Comparison of ENCODE assay signal across 15 cellular contexts in the genomic region with DNA sequence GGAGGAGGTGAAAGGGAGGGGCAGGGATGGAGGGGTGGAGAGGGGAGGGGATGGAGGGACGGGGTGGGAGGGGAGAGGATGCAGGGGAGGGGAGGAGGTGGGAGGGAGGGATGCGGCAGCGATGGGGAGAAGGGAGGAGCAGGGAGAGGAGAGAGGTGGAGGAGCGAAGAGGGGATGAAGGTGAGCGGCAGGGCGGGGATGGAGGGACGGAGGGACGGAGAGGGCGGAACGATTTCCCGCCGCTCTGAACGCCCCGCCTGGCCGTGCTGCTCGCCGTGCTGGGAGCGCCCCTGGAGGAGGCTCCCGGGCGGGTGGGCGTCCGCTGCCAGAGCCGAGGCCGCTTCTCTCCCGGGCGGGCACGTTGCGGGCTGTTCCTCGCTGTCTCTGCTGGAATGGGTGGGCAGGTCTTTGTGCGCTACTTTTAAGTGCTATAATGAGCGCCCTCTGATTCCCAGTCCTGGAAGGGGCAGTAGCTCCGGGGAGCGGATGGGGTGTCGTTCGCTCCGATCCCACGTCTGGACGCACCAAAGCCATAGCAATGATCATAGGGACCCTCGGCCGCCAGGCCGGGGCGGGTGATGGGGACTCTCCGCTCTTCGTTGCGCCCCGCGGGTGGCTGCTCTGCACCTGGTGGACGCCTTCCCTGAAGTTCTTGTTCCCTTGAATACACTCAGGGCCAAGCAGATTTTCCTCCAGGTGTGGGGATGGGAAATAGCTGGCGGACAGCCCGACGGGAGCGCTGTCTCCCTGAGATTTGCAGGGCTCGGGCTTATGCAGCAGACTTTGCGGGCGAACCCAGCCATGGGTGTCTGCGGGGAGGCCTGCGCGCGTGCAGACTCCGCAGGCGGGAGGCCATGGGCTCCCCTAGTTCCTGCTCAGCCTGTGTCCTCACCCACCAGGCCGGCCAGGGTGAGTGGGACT.
DNase-seq lines count a peak whose midpoint lies in the region; ATAC-seq and TF ChIP-seq lines count a peak whose summit lies in the region.
"Had no signal": no experiment of that assay in that cellular context is flagged by ENCODE, and none has a peak within 500 bp of the region (broad histone marks: within the 10 kb centered on the region; RNA-seq: fewer than 3 reads in every experiment).

No MANE protein-coding gene starts in this region.

- H3K9me3 ChIP-seq in upper lobe of left lung, result peaks cover 4 to 9% (median 6%) of the 10 kb centered on the region in 4 donors
- H3K9me3 ChIP-seq: colonic mucosa had no signal

- no peak for TF ChIP-seq POLR2A in upper lobe of left lung (IDR thresholded peaks at IDR 0.05)

- peaks cover 0 to 22% (median 7%) of the 10 kb centered on the region in 4 donors for H3K27me3 ChIP-seq in upper lobe of left lung

- TF ChIP-seq CTCF in natural killer cell (IDR thresholded peaks at IDR 0.05) (no peak), chondrocyte (IDR thresholded peaks at IDR 0.05) (peak; percentile 11), upper lobe of left lung (IDR thresholded peaks at IDR 0.05) (no peak)

- WGBS in upper lobe of left lung, 2 donors, result 5 to 7% methylated on average over 26 to 54 of the region's 62 CpGs

- no peak for TF ChIP-seq EP300 in upper lobe of left lung (IDR thresholded peaks at IDR 0.05)

- intact Hi-C loops in natural killer cell (cut with micrococcal nuclease), result no loop called here
- intact Hi-C loops in activated CD4-positive, alpha-beta T cell treated with anti-CD3 and anti-CD28 coated beads for 36 hours (cut with DNase I, micrococcal nuclease), result loop anchor here in 1 of 2 experiments (10.0 kb wide), 1 partner anchor 838 kb away; the partner anchor contains the start of gene HMX3

- H3K27me3 Mint-ChIP-seq in natural killer cell treated with Interleukin-12 subunit alpha and Interleukin-12 subunit beta and Interleukin-15 and Interleukin-18, amount 100 ng/mL, for 72 hours, result peaks cover 46 to 73% of the 10 kb centered on the region in 2 donors
- H3K27me3 Mint-ChIP-seq in natural killer cell (ENCODE audit: low read depth in 2 of 2) (peaks cover 60 to 81% of the 10 kb centered on the region in 2 donors), chondrocyte (ENCODE audit: low read depth) (peaks cover 64% of the 10 kb centered on the region)
- peaks cover 73% of the 10 kb centered on the region for H3K27me3 Mint-ChIP-seq in activated CD4-positive, alpha-beta T cell treated with anti-CD3 and anti-CD28 coated beads for 36 hours

- no peak overlapping the region for H3K27ac ChIP-seq in upper lobe of left lung
- H3K27ac ChIP-seq: colonic mucosa, tibial artery had no signal

- H3K27ac Mint-ChIP-seq in natural killer cell treated with Interleukin-12 subunit alpha and Interleukin-12 subunit beta and Interleukin-15 and Interleukin-18, amount 100 ng/mL, for 72 hours, result no peak overlapping the region
- no peak overlapping the region for H3K27ac Mint-ChIP-seq in natural killer cell
- H3K27ac Mint-ChIP-seq in chondrocyte (ENCODE audit: unreplicated experiment), result no peak overlapping the region
- no peak overlapping the region for H3K27ac Mint-ChIP-seq in activated CD4-positive, alpha-beta T cell treated with anti-CD3 and anti-CD28 coated beads for 36 hours
- H3K27ac Mint-ChIP-seq: activated CD4-positive, alpha-beta T cell treated with anti-CD3 and anti-CD28 coated beads, Interleukin-2, amount 10 ng/mL, durations not matched to agents 24 days and 14 days had no signal

- H3K36me3 Mint-ChIP-seq in natural killer cell treated with Interleukin-12 subunit alpha and Interleukin-12 subunit beta and Interleukin-15 and Interleukin-18, amount 100 ng/mL, for 72 hours, result no peaks in the 10 kb centered on the region
- no peaks in the 10 kb centered on the region for H3K36me3 Mint-ChIP-seq in natural killer cell
- peaks cover 11% of the 10 kb centered on the region for H3K36me3 Mint-ChIP-seq in chondrocyte (ENCODE audit: low read depth)
- peaks cover 2% of the 10 kb centered on the region for H3K36me3 Mint-ChIP-seq in activated CD4-positive, alpha-beta T cell treated with anti-CD3 and anti-CD28 coated beads for 36 hours (ENCODE audit: low read depth)

- ATAC-seq in natural killer cell treated with Interleukin-12 subunit alpha and Interleukin-12 subunit beta and Interleukin-15 and Interleukin-18, amount 100 ng/mL, for 72 hours, result no peak
- ATAC-seq in natural killer cell, result no peak
- ATAC-seq in upper lobe of left lung (ENCODE audit: low FRiP score in 2 of 2), result peak; percentile 23 to 25
- ATAC-seq in activated CD4-positive, alpha-beta T cell treated with anti-CD3 and anti-CD28 coated beads for 36 hours, result no peak

- POLR2A ChIA-PET in activated CD4-positive, alpha-beta T cell treated with anti-CD3 and anti-CD28 coated beads for 36 hours (lab: Charles Lee), result no interaction called here

- H3K36me3 ChIP-seq in upper lobe of left lung, result no peaks in the 10 kb centered on the region
- H3K36me3 ChIP-seq: colonic mucosa, tibial artery had no signal

- peaks cover 9% of the 10 kb centered on the region in 2 donors for H3K4me1 Mint-ChIP-seq in natural killer cell treated with Interleukin-12 subunit alpha and Interleukin-12 subunit beta and Interleukin-15 and Interleukin-18, amount 100 ng/mL, for 72 hours (ENCODE audit: low read depth in 2 of 2)
- H3K4me1 Mint-ChIP-seq in natural killer cell (no peaks in the 10 kb centered on the region), chondrocyte (ENCODE audit: low read depth) (peaks cover 8% of the 10 kb centered on the region)
- peaks cover 3% of the 10 kb centered on the region for H3K4me1 Mint-ChIP-seq in activated CD4-positive, alpha-beta T cell treated with anti-CD3 and anti-CD28 coated beads for 36 hours
- H3K4me1 Mint-ChIP-seq: activated CD4-positive, alpha-beta T cell treated with anti-CD3 and anti-CD28 coated beads, Interleukin-2, amount 10 ng/mL, durations not matched to agents 24 days and 14 days had no signal

- no peak overlapping the region for H3K4me3 ChIP-seq in upper lobe of left lung
- H3K4me3 ChIP-seq: colonic mucosa, tibial artery had no signal

- CTCF ChIA-PET in activated CD4-positive, alpha-beta T cell treated with anti-CD3 and anti-CD28 coated beads for 36 hours (lab: Charles Lee), result interaction anchor here (0.5 kb wide), 1 partner anchor 357 kb away, joined by 3 read pairs; no protein-coding TSS in a partner anchor

- peak; percentile 54 for DNase-seq in natural killer cell treated with Interleukin-12 subunit alpha and Interleukin-12 subunit beta and Interleukin-15 and Interleukin-18, amount 100 ng/mL, for 72 hours (ENCODE audit: low spot score)
- DNase-seq in natural killer cell (no peak), chondrocyte (ENCODE audit: low spot score) (no peak), islet precursor cell (peak; percentile 68), upper lobe of left lung (peak in 1 of 2 donors; percentile 71), NCI-H128 (lab: John Stamatoyannopoulos, UW; ENCODE audit: unreplicated experiment) (no peak)
- no peak for DNase-seq in activated CD4-positive, alpha-beta T cell treated with anti-CD3 and anti-CD28 coated beads for 36 hours
- no peak for DNase-seq in stimulated activated CD8-positive, alpha-beta memory T cell treated with anti-CD3 and anti-CD28 coated beads, Interleukin-4, amount 100 ng/mL, for 48 hours
- DNase-seq: activated CD4-positive, alpha-beta T cell treated with anti-CD3 and anti-CD28 coated beads, Interleukin-2, amount 10 ng/mL, durations not matched to agents 24 days and 14 days; activated T-cell treated with anti-CD3 and anti-CD28 coated beads, Interleukin-2, amount 50 U/mL, for 48 hours; amniotic stem cell; colonic mucosa; NCI-H446 treated with DMSO at 0.1 percent for 48 hours; T-helper 2 cell; tibial artery had no signal

- H3K4me1 ChIP-seq in upper lobe of left lung, result peaks cover 0 to 5% (median 2%) of the 10 kb centered on the region in 4 donors
- H3K4me1 ChIP-seq: colonic mucosa had no signal

- H3K9me3 Mint-ChIP-seq in natural killer cell treated with Interleukin-12 subunit alpha and Interleukin-12 subunit beta and Interleukin-15 and Interleukin-18, amount 100 ng/mL, for 72 hours, result no peaks in the 10 kb centered on the region
- H3K9me3 Mint-ChIP-seq in natural killer cell, result no peaks in the 10 kb centered on the region
- H3K9me3 Mint-ChIP-seq in chondrocyte (ENCODE audit: low read depth), result peaks cover 22% of the 10 kb centered on the region
- no peaks in the 10 kb centered on the region for H3K9me3 Mint-ChIP-seq in activated CD4-positive, alpha-beta T cell treated with anti-CD3 and anti-CD28 coated beads for 36 hours (ENCODE audit: low read depth)
- H3K9me3 Mint-ChIP-seq: activated CD4-positive, alpha-beta T cell treated with anti-CD3 and anti-CD28 coated beads, Interleukin-2, amount 10 ng/mL, durations not matched to agents 24 days and 14 days had no signal

- H3K4me3 Mint-ChIP-seq in natural killer cell treated with Interleukin-12 subunit alpha and Interleukin-12 subunit beta and Interleukin-15 and Interleukin-18, amount 100 ng/mL, for 72 hours, result no peak overlapping the region
- H3K4me3 Mint-ChIP-seq in natural killer cell (no peak overlapping the region), chondrocyte (ENCODE audit: unreplicated experiment) (peak overlapping the region; percentile 23)
- H3K4me3 Mint-ChIP-seq in activated CD4-positive, alpha-beta T cell treated with anti-CD3 and anti-CD28 coated beads for 36 hours, result no peak overlapping the region
- H3K4me3 Mint-ChIP-seq: activated CD4-positive, alpha-beta T cell treated with anti-CD3 and anti-CD28 coated beads, Interleukin-2, amount 10 ng/mL, durations not matched to agents 24 days and 14 days had no signal

Comparison
In these comparisons a context has a peak if more than half of its experiments do, and no peak if none do; other contexts are left out.
1. DNase-seq: peak in natural killer cell treated with Interleukin-12 subunit alpha and Interleukin-12 subunit beta and Interleukin-15 and Interleukin-18, amount 100 ng/mL, for 72 hours (single experiment) and islet precursor cell (single experiment); none in natural killer cell (single experiment), chondrocyte (single experiment), activated CD4-positive, alpha-beta T cell treated with anti-CD3 and anti-CD28 coated beads for 36 hours (single experiment), stimulated activated CD8-positive, alpha-beta memory T cell treated with anti-CD3 and anti-CD28 coated beads, Interleukin-4, amount 100 ng/mL, for 48 hours (single experiment) and NCI-H128 (single experiment).
2. ATAC-seq: peak in upper lobe of left lung (2 of 2); none in natural killer cell treated with Interleukin-12 subunit alpha and Interleukin-12 subunit beta and Interleukin-15 and Interleukin-18, amount 100 ng/mL, for 72 hours (0 of 2), natural killer cell (0 of 3) and activated CD4-positive, alpha-beta T cell treated with anti-CD3 and anti-CD28 coated beads for 36 hours (single experiment).